In genomic region chr7:113117286-113117879, GRCh38 we compare ENCODE assay signal across 8 cellular contexts. TPM values are rescaled to one million over a fixed set of nuclear protein-coding genes. Genes with fewer than 3 reads are reported as not detected.
DNase-seq lines count a peak whose midpoint lies in the region; ATAC-seq and TF ChIP-seq lines count a peak whose summit lies in the region.
"Not testable (repeated sequence)": the region's sequence is repeated elsewhere in the genome, so short reads cannot be mapped to it uniquely, and the experiment has no call there.

No MANE protein-coding gene starts in this region.

- not testable (repeated sequence) for H3K27me3 Mint-ChIP-seq in T-cell

- not testable (repeated sequence) for TF ChIP-seq CTCF in DND-41 (IDR thresholded peaks at IDR 0.05; ENCODE audit: borderline replicate concordance, extremely low read depth, low read length, poor library complexity, severe bottlenecking); adrenal gland (IDR thresholded peaks at IDR 0.05); esophagus muscularis mucosa (IDR thresholded peaks at IDR 0.05); left lung (IDR thresholded peaks at IDR 0.05); psoas muscle (IDR thresholded peaks at IDR 0.05); upper lobe of right lung (IDR thresholded peaks at IDR 0.05)

- 73 to 78% (median 75%) methylated on average over 8 of the region's 8 CpGs for WGBS in adrenal gland, 4 donors
- 71% methylated on average over 8 of the region's 8 CpGs for WGBS in esophagus muscularis mucosa
- WGBS in psoas muscle, 3 donors = 47 to 62% (median 53%) methylated on average over 8 of the region's 8 CpGs

- not testable (repeated sequence) for H3K27me3 ChIP-seq in DND-41 (ENCODE audit: insufficient read depth, low read length, poor library complexity); Karpas-422 (ENCODE audit: low read length); adrenal gland; esophagus muscularis mucosa; left lung; psoas muscle (ENCODE audit: insufficient read depth in 3 of 3, low read length in 2 of 3); upper lobe of right lung

- H3K79me2 ChIP-seq in DND-41 (ENCODE audit: insufficient read depth, low read length); Karpas-422 (ENCODE audit: low read length): not testable (repeated sequence)

- H3K27ac Mint-ChIP-seq in T-cell = not testable (repeated sequence)

- H2AFZ ChIP-seq in DND-41 (ENCODE audit: low read depth, low read length) = peak overlapping the region; percentile 59; the same call in 1 of the 2 replicates
- not testable (repeated sequence) for H2AFZ ChIP-seq in Karpas-422 (ENCODE audit: low read length)

- intact Hi-C loops in adrenal gland (cut with DNase I); left lung (cut with DNase I); upper lobe of right lung (cut with DNase I): not testable (repeated sequence)
- intact Hi-C loops in esophagus muscularis mucosa (cut with DNase I) (loop anchor here (5.0 kb wide), 1 partner anchor 175 kb away; no protein-coding TSS in a partner anchor), psoas muscle (cut with DNase I) (loop anchor here in 1 of 2 donors (5.0 kb wide), 1 partner anchor 180 kb away; a partner anchor contains a TSS)

- POLR2A ChIA-PET in T-cell (lab: Charles Lee) = interaction anchor here in 1 of 2 donors (0.6 kb wide), 1 partner anchor 177 kb away, joined by 4 read pairs; no protein-coding TSS in a partner anchor

- not testable (repeated sequence) for H3K9me3 ChIP-seq in DND-41 (ENCODE audit: insufficient read depth, low read length, severe bottlenecking); Karpas-422 (ENCODE audit: low read length); adrenal gland (replicated peaks in 1 of 3); esophagus muscularis mucosa; left lung; psoas muscle; upper lobe of right lung

- ATAC-seq in DND-41 (ENCODE audit: insufficient read depth, low read depth); T-cell (replicated peaks in 1 of 4): not testable (repeated sequence)
- ATAC-seq in left lung (peak; percentile 43), psoas muscle (peak in 2 of 4 donors; percentile 38 to 46), upper lobe of right lung (peak; percentile 51)

- H3K27ac ChIP-seq in DND-41 (ENCODE audit: low read length) (0 out of 2 replicates have a peak overlapping the region, but pooled peaks have one; percentile 37), Karpas-422 (ENCODE audit: low read length) (peak overlapping the region; percentile 30; the same call in 1 of the 2 replicates), adrenal gland (peak overlapping the region in 1 of 5 donors; percentile 8), esophagus muscularis mucosa (replicated peaks in 1 of 4) (peak overlapping the region in 3 of 4 donors; percentile 52 to 76 (median 73)), left lung (peak overlapping the region; percentile 15 to 80), psoas muscle (peak overlapping the region; percentile 92), upper lobe of right lung (peak overlapping the region; percentile 83)

- H3K4me2 ChIP-seq in DND-41 (ENCODE audit: insufficient read depth, low read length) (peak overlapping the region; percentile 66), Karpas-422 (ENCODE audit: low read depth, low read length, poor library complexity, severe bottlenecking) (peak overlapping the region; percentile 88)

- H3K9me2 ChIP-seq in Karpas-422 (replicated peaks; ENCODE audit: insufficient read depth, low read length) = not testable (repeated sequence)

- H3K9ac ChIP-seq in DND-41 (ENCODE audit: low read depth, low read length) = peak overlapping the region; percentile 53
- peak overlapping the region; percentile 62 for H3K9ac ChIP-seq in Karpas-422 (ENCODE audit: low read length)

- not testable (repeated sequence) for H3K9me3 Mint-ChIP-seq in T-cell

- not testable (repeated sequence) for DNase-seq in DND-41; Karpas-422; T-cell; esophagus muscularis mucosa (ENCODE audit: extremely low spot score); psoas muscle; upper lobe of right lung
- DNase-seq in adrenal gland = peak in 4 of 7 donors; percentile 11 to 54 (median 20)
- peak in 1 of 2 donors; percentile 40 for DNase-seq in left lung

- peaks cover 15% of the 10 kb centered on the region for H3K36me3 Mint-ChIP-seq in T-cell

- not testable (repeated sequence) for TF ChIP-seq EP300 in esophagus muscularis mucosa (IDR thresholded peaks at IDR 0.05)

- H3K36me3 ChIP-seq in DND-41 (ENCODE audit: insufficient read depth, low read length); Karpas-422 (ENCODE audit: insufficient read depth, low read length); adrenal gland (replicated peaks in 1 of 2); left lung: not testable (repeated sequence)
- H3K36me3 ChIP-seq in esophagus muscularis mucosa (peaks cover 0 to 20% (median 0%) of the 10 kb centered on the region in 4 donors), psoas muscle (ENCODE audit: insufficient read depth in 1 of 2, low read depth in 1 of 2) (peaks cover 4 to 35% of the 10 kb centered on the region in 2 donors), upper lobe of right lung (peaks cover 10% of the 10 kb centered on the region)

- H3K4me3 ChIP-seq in DND-41 (ENCODE audit: low read depth in 1 of 2, low read length in 2 of 2) (peak overlapping the region; percentile 82 to 83; a peak in 3 of 4 replicates), Karpas-422 (ENCODE audit: low read length) (peak overlapping the region; percentile 72), adrenal gland (peak overlapping the region in 2 of 4 donors; percentile 62 to 78), esophagus muscularis mucosa (peak overlapping the region; percentile 63 to 67 (median 64)), left lung (peak overlapping the region; percentile 58 to 66), psoas muscle (peak overlapping the region; percentile 84), upper lobe of right lung (peak overlapping the region; percentile 76)

- CTCF ChIA-PET in T-cell (lab: Charles Lee) = interaction anchor here in 1 of 2 donors (0.6 kb wide), 2 partner anchors 20 to 42 kb away, joined by 3 to 6 read pairs; no protein-coding TSS in a partner anchor

- H3K4me1 ChIP-seq in DND-41 (ENCODE audit: insufficient read depth, low read length) = peaks cover 16% of the 10 kb centered on the region
- peaks cover 47% of the 10 kb centered on the region for H3K4me1 ChIP-seq in Karpas-422 (ENCODE audit: low read length)
- H3K4me1 ChIP-seq in adrenal gland (replicated peaks in 1 of 2); upper lobe of right lung: not testable (repeated sequence)
- peaks cover 5 to 16% (median 14%) of the 10 kb centered on the region in 4 donors for H3K4me1 ChIP-seq in esophagus muscularis mucosa
- H3K4me1 ChIP-seq in left lung = peaks cover 0 to 10% of the 10 kb centered on the region in 2 donors
- peaks cover 15% of the 10 kb centered on the region for H3K4me1 ChIP-seq in psoas muscle

- H3K4me1 Mint-ChIP-seq in T-cell = peaks cover 12 to 23% (median 20%) of the 10 kb centered on the region in 3 donors

- peak overlapping the region; percentile 48 to 99 (median 81) for H3K4me3 Mint-ChIP-seq in T-cell

- H4K20me1 ChIP-seq in DND-41 (ENCODE audit: insufficient read depth, low read length); Karpas-422 (ENCODE audit: insufficient read depth, low read depth, low read length): not testable (repeated sequence)

- TF ChIP-seq POLR2A in adrenal gland (IDR thresholded peaks at IDR 0.05); esophagus muscularis mucosa (IDR thresholded peaks at IDR 0.05; ENCODE audit: low read depth): not testable (repeated sequence)

RNA-seq across cellular contexts. Expression of gene SMIM30, which starts 1.0 kb away (rescaled TPM):
- total RNA-seq in Karpas-422 (2014; rRNA removed; shearing (Covaris generic); ENCODE audit: low replicate concordance) = 21.6 and 50.4 TPM in 2 replicates
- total RNA-seq in T-cell (10 to 100 TPM; 11.1 to 17.3 (median 16.5) TPM), adrenal gland (100 to 1,000 TPM in 1 of 8 donors, 10 to 100 TPM in 7; 44.4 to 106 (median 50.1) TPM), esophagus muscularis mucosa (10 to 100 TPM; 25.2 to 37.8 (median 35.2) TPM), left lung (10 to 100 TPM; 50.8 to 56.2 TPM), psoas muscle (10 to 100 TPM; 60.9 to 72.1 (median 65.6) TPM), upper lobe of right lung (48.5 TPM)
- polyA plus RNA-seq in adrenal gland (100 to 1,000 TPM; 116 to 145 (median 134) TPM), psoas muscle (100 to 1,000 TPM in 1 of 3 donors, 10 to 100 TPM in 2; 56.2 to 115 (median 77.2) TPM)

RNA-seq across cellular contexts. Expression of gene GPR85, which starts 30.8 kb away (rescaled TPM):
- 0.07 TPM in 1 of 2 replicates, not detected in the other for total RNA-seq in Karpas-422 (2014; rRNA removed; shearing (Covaris generic); ENCODE audit: low replicate concordance)
- total RNA-seq in T-cell = not detected
- total RNA-seq in adrenal gland = 1 to 10 TPM in 3 of 8 donors, under 1 TPM in 4, not detected in 1; 0.46 to 1.6 (median 0.83) TPM
- 1 to 10 TPM; 1.1 to 2.3 (median 1.7) TPM for polyA plus RNA-seq in adrenal gland
- total RNA-seq in esophagus muscularis mucosa = 1 to 10 TPM in 2 of 4 donors, under 1 TPM in 1, not detected in 1; 0.46 to 1.7 (median 1.7) TPM
- 1 to 10 TPM in 1 of 2 donors, under 1 TPM in 1; 0.82 to 1.4 TPM for total RNA-seq in left lung
- total RNA-seq in psoas muscle = under 1 TPM in 2 of 4 donors, not detected in 2; 0.15 to 0.19 TPM
- under 1 TPM in 2 of 3 donors, not detected in 1; 0.09 to 0.19 TPM for polyA plus RNA-seq in psoas muscle
- 2.9 TPM for total RNA-seq in upper lobe of right lung
